ENCODE assay signal across 22 cellular contexts in genomic region chr2:216274194-216274593, GRCh38.
DNase-seq lines count a peak whose midpoint lies in the region; FAIRE-seq and TF ChIP-seq lines count a peak whose summit lies in the region.
"Had no signal": no experiment of that assay in that cellular context is flagged by ENCODE, and none has a peak within 500 bp of the region (broad histone marks: within the 10 kb centered on the region; RNA-seq: fewer than 3 reads in every experiment).

No MANE protein-coding gene starts in this region.

- H3K9me3 Mint-ChIP-seq in Calu3 (ENCODE audit: low read depth, unreplicated experiment): peaks cover 2% of the 10 kb centered on the region
- H3K9me3 Mint-ChIP-seq: activated T-helper 2 cell treated with anti-CD3 and anti-CD28 coated beads, Interferon-gamma antibody, Interleukin-2, Interleukin-4, amounts not matched to agents 10 μg/mL and 5 μg/mL and 100 μg/mL, durations not matched to agents 14 hours and 24 hours and 36 hours; natural killer cell; T-helper 2 cell treated with Interferon-gamma antibody and Interleukin-4, amounts not matched to agents 5 μg/mL and 100 μg/mL, for 36 hours had no signal

- no peak overlapping the region for H3K4me3 ChIP-seq in fibroblast of pulmonary artery (replicated peaks; ENCODE audit: low read depth, low read length)
- H3K4me3 ChIP-seq: lung had no signal

- intact Hi-C loops in Calu3 (cut with micrococcal nuclease; ENCODE audit: unreplicated experiment): no loop called here

- BruUV-seq in Calu3 (replicated peaks; lab: Mats Ljungman, UMichigan): no TSS peak

- H3K36me3 Mint-ChIP-seq in Calu3 (ENCODE audit: insufficient read depth, unreplicated experiment): no peaks in the 10 kb centered on the region
- H3K36me3 Mint-ChIP-seq: CD14-positive monocyte; IgD-negative memory B cell; natural killer cell; stimulated activated memory B cell treated with anti-CD40 and anti-IgM and Interleukin-4, amounts not matched to agents 10 μg/mL and 1 μg/mL and 100 μg/mL, for 72 hours had no signal

- no peaks in the 10 kb centered on the region for H3K4me1 Mint-ChIP-seq in Calu3 (ENCODE audit: low read depth, unreplicated experiment)
- H3K4me1 Mint-ChIP-seq: CD14-positive monocyte; IgD-negative memory B cell; stimulated activated memory B cell treated with anti-CD40 and anti-IgM and Interleukin-4, amounts not matched to agents 10 μg/mL and 1 μg/mL and 100 μg/mL, for 72 hours had no signal

- DNase-seq in GM04503 (ENCODE audit: low read depth) (peak; percentile 36), RPMI7951 (ENCODE audit: low read depth) (peak; percentile 87), fibroblast of pulmonary artery (ENCODE audit: low read depth) (peak; percentile 14), stromal cell of bone marrow (ENCODE audit: low read depth) (peak; percentile 80), T-helper 1 cell (no peak), Calu3 (no peak), urothelium cell line (ENCODE audit: low spot score) (no peak), iPS-NIHi11 (ENCODE audit: low spot score) (no peak)
- DNase-seq: activated CD4-positive, alpha-beta T cell treated with anti-CD3 and anti-CD28 coated beads for 1 hour; MV-4-11; natural killer cell; NCI-H2029; NCI-H510A treated with DMSO at 0.1 percent for 48 hours; SIG-M5; stimulated activated CD4-positive, alpha-beta T cell treated with anti-CD3 and anti-CD28 coated beads, Interleukin-12 subunit alpha, Interleukin-12 subunit beta, amount 100 ng/mL, for 4 hours; trophoblast cell had no signal

- CTCF ChIA-PET in Calu3 (lab: Charles Lee): no interaction called here

- H3K4me3 Mint-ChIP-seq in Calu3 (ENCODE audit: low read depth, unreplicated experiment): no peak overlapping the region
- H3K4me3 Mint-ChIP-seq: CD14-positive monocyte; IgD-negative memory B cell; natural killer cell; stimulated activated memory B cell treated with anti-CD40 and anti-IgM and Interleukin-4, amounts not matched to agents 10 μg/mL and 1 μg/mL and 100 μg/mL, for 72 hours; T-helper 2 cell treated with Interferon-gamma antibody and Interleukin-4, amounts not matched to agents 5 μg/mL and 100 μg/mL, for 36 hours had no signal

- FAIRE-seq in urothelium cell line (lab: Jason Lieb, UNC): no peak

- peaks cover 99% of the 10 kb centered on the region for H3K27me3 Mint-ChIP-seq in Calu3 (ENCODE audit: unreplicated experiment)

- H3K27ac Mint-ChIP-seq in Calu3 (ENCODE audit: unreplicated experiment): no peak overlapping the region
- H3K27ac Mint-ChIP-seq: activated T-helper 2 cell treated with anti-CD3 and anti-CD28 coated beads, Interferon-gamma antibody, Interleukin-2, Interleukin-4, amounts not matched to agents 10 μg/mL and 5 μg/mL and 100 μg/mL, durations not matched to agents 14 hours and 24 hours and 36 hours; IgD-negative memory B cell; natural killer cell; stimulated activated memory B cell treated with anti-CD40 and anti-IgM and Interleukin-4, amounts not matched to agents 10 μg/mL and 1 μg/mL and 100 μg/mL, for 72 hours; T-helper 2 cell treated with Interferon-gamma antibody and Interleukin-4, amounts not matched to agents 5 μg/mL and 100 μg/mL, for 36 hours had no signal

- no peak for TF ChIP-seq CTCF in fibroblast of pulmonary artery (IDR thresholded peaks at IDR 0.05; ENCODE audit: low read length, missing control alignments)
- TF ChIP-seq CTCF in Calu3 (IDR thresholded peaks at IDR 0.05; ENCODE audit: unreplicated experiment): no peak

Comparison
In these comparisons a context has a peak if more than half of its experiments do, and no peak if none do; other contexts are left out.
1. DNase-seq: peak in GM04503 (single experiment), RPMI7951 (single experiment), fibroblast of pulmonary artery (single experiment) and stromal cell of bone marrow (single experiment); none in T-helper 1 cell (0 of 5), Calu3 (single experiment), urothelium cell line (single experiment) and iPS-NIHi11 (single experiment).